ENCODE assay signal across 9 cellular contexts in the genomic region with DNA sequence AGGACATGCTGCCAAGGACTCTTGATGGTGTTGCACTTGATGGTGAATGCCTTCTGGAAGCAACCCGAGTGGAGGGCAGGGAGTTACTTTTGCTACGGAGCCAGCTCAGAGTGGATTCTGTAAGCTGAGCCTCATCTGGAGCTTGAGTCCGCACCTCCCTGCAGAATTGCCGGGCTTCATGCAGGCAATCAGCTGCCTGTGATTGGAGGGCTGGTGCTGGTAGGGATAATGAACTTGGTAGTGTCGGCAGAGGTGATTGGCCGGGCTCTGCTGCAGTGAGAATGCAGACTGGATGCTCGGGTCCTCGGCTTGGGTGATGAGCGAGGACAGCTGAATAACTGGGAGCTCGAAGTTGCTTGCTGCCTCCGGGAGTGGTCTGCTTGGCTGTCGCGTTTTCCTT. TPM values are rescaled to one million over a fixed set of nuclear protein-coding genes. Genes with fewer than 3 reads are reported as not detected.
DNase-seq lines count a peak whose midpoint lies in the region; ATAC-seq and TF ChIP-seq lines count a peak whose summit lies in the region.
"Had no signal": no experiment of that assay in that cellular context is flagged by ENCODE, and none has a peak within 500 bp of the region (broad histone marks: within the 10 kb centered on the region; RNA-seq: fewer than 3 reads in every experiment).

No MANE protein-coding gene starts in this region.

- peak overlapping the region in 8 of 11 experiments; percentile 8 to 84 (median 64); a peak in 11 of 22 replicates for H3K9ac ChIP-seq in BLaER1 treated with 17β-estradiol and CSF1 and Interleukin-3, amounts not matched to agents 10 nM and 100 nM

- H3K4me3 ChIP-seq in BLaER1 treated with 17β-estradiol and CSF1 and Interleukin-3, amounts not matched to agents 10 nM and 100 nM, result no peak overlapping the region
- H3K4me3 ChIP-seq in osteoblast (ENCODE audit: insufficient read depth, low read length), result peak overlapping the region; percentile 60

- H4K20me1 ChIP-seq in BLaER1 treated with 17β-estradiol and CSF1 and Interleukin-3, amounts not matched to agents 10 nM and 100 nM, result peaks cover 51 to 100% (median 93%) of the 10 kb centered on the region in 11 experiments; a peak in 21 of 22 replicates
- H4K20me1 ChIP-seq in osteoblast (ENCODE audit: insufficient read depth, low read length), result no peaks in the 10 kb centered on the region

- H3K4me1 ChIP-seq in BLaER1 treated with 17β-estradiol and CSF1 and Interleukin-3, amounts not matched to agents 10 nM and 100 nM, result peaks cover 78 to 91% (median 85%) of the 10 kb centered on the region in 10 experiments
- H3K4me1 ChIP-seq in osteoblast (ENCODE audit: insufficient read depth, low read length), result peaks cover 43% of the 10 kb centered on the region

- POLR2A ChIA-PET in activated CD4-positive, alpha-beta T cell treated with anti-CD3 and anti-CD28 coated beads, Interleukin-2, amount 10 ng/mL, durations not matched to agents 7 days and 5 days (lab: Charles Lee), result no interaction called here

- TF ChIP-seq CTCF in osteoblast (IDR thresholded peaks at IDR 0.05; ENCODE audit: extremely low read depth, low read depth, low read length), result no peak

- H3K79me2 ChIP-seq in osteoblast (ENCODE audit: insufficient read depth, low read length), result peaks cover 80% of the 10 kb centered on the region

- peaks cover 20% of the 10 kb centered on the region for H3K36me3 Mint-ChIP-seq in activated CD4-positive, alpha-beta T cell treated with anti-CD3 and anti-CD28 coated beads, Interleukin-2, amount 10 ng/mL, durations not matched to agents 7 days and 5 days (ENCODE audit: low read depth)

- CTCF ChIA-PET in activated CD4-positive, alpha-beta T cell treated with anti-CD3 and anti-CD28 coated beads, Interleukin-2, amount 10 ng/mL, durations not matched to agents 7 days and 5 days (lab: Charles Lee), result interaction anchor here (0.7 to 2.1 kb wide), 4 partner anchors 12 to 727 kb away, joined by 3 to 5 read pairs (median 4); no protein-coding TSS in a partner anchor

- H3K9me3 Mint-ChIP-seq in activated CD4-positive, alpha-beta T cell treated with anti-CD3 and anti-CD28 coated beads, Interleukin-2, amount 10 ng/mL, durations not matched to agents 7 days and 5 days, result no peaks in the 10 kb centered on the region

- H3K9me3 ChIP-seq in BLaER1 treated with 17β-estradiol and CSF1 and Interleukin-3, amounts not matched to agents 10 nM and 100 nM (replicated peaks in 1 of 11), result no peaks in the 10 kb centered on the region
- no peaks in the 10 kb centered on the region for H3K9me3 ChIP-seq in osteoblast (ENCODE audit: low read depth, low read length)

- no peaks in the 10 kb centered on the region for H3K27me3 Mint-ChIP-seq in activated CD4-positive, alpha-beta T cell treated with anti-CD3 and anti-CD28 coated beads, Interleukin-2, amount 10 ng/mL, durations not matched to agents 7 days and 5 days

- no peak overlapping the region for H3K4me3 Mint-ChIP-seq in activated CD4-positive, alpha-beta T cell treated with anti-CD3 and anti-CD28 coated beads, Interleukin-2, amount 10 ng/mL, durations not matched to agents 7 days and 5 days

- peaks cover under 1 to 63% (median 23%) of the 10 kb centered on the region in 11 experiments; a peak in 19 of 22 replicates for H3K36me3 ChIP-seq in BLaER1 treated with 17β-estradiol and CSF1 and Interleukin-3, amounts not matched to agents 10 nM and 100 nM
- peaks cover 3% of the 10 kb centered on the region for H3K36me3 ChIP-seq in osteoblast (ENCODE audit: insufficient read depth, low read length)

- ATAC-seq in GM21390 (IDR thresholded peaks at IDR 0.05; ENCODE audit: unreplicated experiment), result no peak

- H2AFZ ChIP-seq in osteoblast (ENCODE audit: low read length), result peak overlapping the region; percentile 83

- no peak overlapping the region for H3K27ac Mint-ChIP-seq in activated CD4-positive, alpha-beta T cell treated with anti-CD3 and anti-CD28 coated beads, Interleukin-2, amount 10 ng/mL, durations not matched to agents 7 days and 5 days

- H3K4me1 Mint-ChIP-seq in activated CD4-positive, alpha-beta T cell treated with anti-CD3 and anti-CD28 coated beads, Interleukin-2, amount 10 ng/mL, durations not matched to agents 7 days and 5 days, result peaks cover 55% of the 10 kb centered on the region

- H3K4me2 ChIP-seq in BLaER1 treated with 17β-estradiol and CSF1 and Interleukin-3, amounts not matched to agents 10 nM and 100 nM, result peak overlapping the region; percentile 70 to 94 (median 87)
- peak overlapping the region; percentile 88 for H3K4me2 ChIP-seq in osteoblast (ENCODE audit: insufficient read depth, low read length)

- H3K27ac ChIP-seq in BLaER1 treated with 17β-estradiol and CSF1 and Interleukin-3, amounts not matched to agents 10 nM and 100 nM, result peak overlapping the region in 3 of 11 experiments; percentile 6 to 76 (median 72); a peak in 3 of 22 replicates
- peak overlapping the region; percentile 98 for H3K27ac ChIP-seq in osteoblast (ENCODE audit: low read depth, low read length)

- DNase-seq in NCI-H510A treated with DMSO at 0.1 percent for 48 hours (lab: John Stamatoyannopoulos, UW), result peak; percentile 87
- DNase-seq in fibroblast of the conjunctiva (ENCODE audit: low read depth), result peak; percentile 95
- peak; percentile 96 for DNase-seq in osteoblast (ENCODE audit: insufficient read length, low spot score, missing footprints)
- no peak for DNase-seq in T-helper 9 cell
- no peak for DNase-seq in activated CD4-positive, alpha-beta T cell treated with anti-CD3 and anti-CD28 coated beads, Interleukin-2, amount 10 ng/mL, durations not matched to agents 7 days and 5 days
- DNase-seq in NOMO-1 treated with dmso at 0.1 percent for 144 hours (lab: John Stamatoyannopoulos, UW; ENCODE audit: unreplicated experiment), result no peak
- DNase-seq: NCI-H446 treated with DMSO at 0.1 percent for 48 hours had no signal

- no peaks in the 10 kb centered on the region for H3K27me3 ChIP-seq in BLaER1 treated with 17β-estradiol and CSF1 and Interleukin-3, amounts not matched to agents 10 nM and 100 nM
- H3K27me3 ChIP-seq in osteoblast (ENCODE audit: insufficient read depth, low read length), result no peaks in the 10 kb centered on the region

RNA-seq across cellular contexts. Expression of gene SLC25A25, which starts 23.1 kb away (rescaled TPM):
- total RNA-seq in osteoblast, result 9.7 and 13.4 TPM in 2 replicates
- 10 to 100 TPM; 14.6 to 18.4 TPM for total RNA-seq in activated CD4-positive, alpha-beta T cell treated with anti-CD3 and anti-CD28 coated beads, Interleukin-2, amount 10 ng/mL, durations not matched to agents 7 days and 5 days

RNA-seq across cellular contexts. Expression of gene NAIF1, which starts 24.0 kb away (rescaled TPM):
- total RNA-seq in osteoblast, result 10.1 and 10.6 TPM in 2 replicates
- total RNA-seq in activated CD4-positive, alpha-beta T cell treated with anti-CD3 and anti-CD28 coated beads, Interleukin-2, amount 10 ng/mL, durations not matched to agents 7 days and 5 days, result 10 to 100 TPM; 13.9 to 14.2 TPM

RNA-seq across cellular contexts. Expression of gene PTGES2, which starts 36.4 kb away (rescaled TPM):
- total RNA-seq in osteoblast, result 42.7 and 50.3 TPM in 2 replicates
- total RNA-seq in activated CD4-positive, alpha-beta T cell treated with anti-CD3 and anti-CD28 coated beads, Interleukin-2, amount 10 ng/mL, durations not matched to agents 7 days and 5 days, result 10 to 100 TPM; 57.2 to 59.9 TPM

RNA-seq across cellular contexts. Expression of gene LCN2, which starts 58.1 kb away (rescaled TPM):
- not detected in 2 replicates for total RNA-seq in osteoblast
- not detected for total RNA-seq in activated CD4-positive, alpha-beta T cell treated with anti-CD3 and anti-CD28 coated beads, Interleukin-2, amount 10 ng/mL, durations not matched to agents 7 days and 5 days

Comparison
In these comparisons a context has a peak if more than half of its experiments do, and no peak if none do; other contexts are left out.
1. DNase-seq: peak in NCI-H510A treated with DMSO at 0.1 percent for 48 hours (single experiment), fibroblast of the conjunctiva (single experiment) and osteoblast (single experiment); none in T-helper 9 cell (single experiment), activated CD4-positive, alpha-beta T cell treated with anti-CD3 and anti-CD28 coated beads, Interleukin-2, amount 10 ng/mL, durations not matched to agents 7 days and 5 days (single experiment) and NOMO-1 treated with dmso at 0.1 percent for 144 hours (single experiment).